In the genomic region with DNA sequence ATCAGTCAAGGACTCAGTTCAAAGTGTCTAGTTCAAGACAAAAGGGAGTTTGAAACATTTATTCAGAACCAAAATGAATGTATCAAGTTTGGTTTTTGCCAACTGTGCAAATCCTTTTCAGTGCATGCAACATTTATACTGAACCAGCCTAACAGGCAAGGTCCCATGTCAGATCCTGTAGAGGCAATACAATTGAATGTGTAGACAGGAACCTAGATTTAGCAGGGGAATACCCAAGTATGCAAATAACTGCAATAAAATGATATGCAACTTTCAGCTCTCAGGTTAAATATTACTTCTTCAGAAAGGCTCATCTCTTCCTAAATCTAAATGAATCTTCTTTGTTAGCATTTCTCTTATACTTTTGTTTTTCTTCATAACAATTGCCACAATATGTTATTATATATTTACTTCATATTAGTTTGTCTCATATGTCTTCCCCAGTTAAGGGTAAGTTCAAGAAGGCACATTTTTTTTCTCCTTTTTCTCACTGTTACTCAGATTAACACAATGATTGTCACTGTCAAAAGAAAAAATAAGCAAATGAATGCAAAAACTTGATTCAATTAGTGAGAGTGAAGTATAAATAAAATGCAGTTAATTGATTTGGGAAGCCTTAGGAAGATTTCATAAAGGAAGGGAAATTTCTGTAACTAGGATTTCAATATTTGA, we compare ENCODE assay signal across 10 cellular contexts.
DNase-seq lines count a peak whose midpoint lies in the region; ATAC-seq and TF ChIP-seq lines count a peak whose summit lies in the region.
"Had no signal": no experiment of that assay in that cellular context is flagged by ENCODE, and none has a peak within 500 bp of the region (broad histone marks: within the 10 kb centered on the region; RNA-seq: fewer than 3 reads in every experiment).

No MANE protein-coding gene starts in this region.

- POLR2A ChIA-PET in A673 (lab: Charles Lee; ENCODE audit: low non-redundant PET) = no interaction called here
- POLR2A ChIA-PET in CD8-positive, alpha-beta memory T cell (lab: Charles Lee) = no interaction called here

- no peaks in the 10 kb centered on the region for H3K27me3 Mint-ChIP-seq in CD8-positive, alpha-beta memory T cell

- no peak for TF ChIP-seq CTCF in A673 (conservative IDR thresholded peaks at IDR 0.05; ENCODE audit: low read depth, low read length)

- peaks cover 17% of the 10 kb centered on the region for H3K4me1 ChIP-seq in A673 (ENCODE audit: insufficient read depth, low read length, poor library complexity, severe bottlenecking)
- peaks cover 3% of the 10 kb centered on the region for H3K4me1 ChIP-seq in CD8-positive, alpha-beta memory T cell (ENCODE audit: insufficient read depth, low read length)
- H3K4me1 ChIP-seq: BE2C had no signal

- no peaks in the 10 kb centered on the region for H3K9me3 ChIP-seq in A673 (ENCODE audit: low read depth, low read length, poor library complexity, severe bottlenecking)
- H3K9me3 ChIP-seq in CD8-positive, alpha-beta memory T cell (ENCODE audit: low read length) = no peaks in the 10 kb centered on the region
- H3K9me3 ChIP-seq: BE2C had no signal

- no peak overlapping the region for H3K27ac Mint-ChIP-seq in CD8-positive, alpha-beta memory T cell

- H3K27me3 ChIP-seq in A673 (replicated peaks; ENCODE audit: insufficient read depth, low read depth, low read length, poor library complexity) = no peaks in the 10 kb centered on the region
- H3K27me3 ChIP-seq in CD8-positive, alpha-beta memory T cell (ENCODE audit: insufficient read depth, low read length, poor library complexity, severe bottlenecking) = no peaks in the 10 kb centered on the region
- H3K27me3 ChIP-seq: BE2C had no signal

- peaks cover 24 to 28% (median 26%) of the 10 kb centered on the region in 3 donors for H3K4me1 Mint-ChIP-seq in CD8-positive, alpha-beta memory T cell

- peaks cover 0 to 4% (median 0%) of the 10 kb centered on the region in 3 donors for H3K36me3 Mint-ChIP-seq in CD8-positive, alpha-beta memory T cell

- no TSS peak for BruUV-seq in A673 (replicated peaks; lab: Mats Ljungman, UMichigan)

- no peak overlapping the region for H3K27ac ChIP-seq in A673 (ENCODE audit: low read depth, low read length, poor library complexity, severe bottlenecking)
- H3K27ac ChIP-seq in CD8-positive, alpha-beta memory T cell (ENCODE audit: low read depth, low read length) = no peak overlapping the region
- H3K27ac ChIP-seq: VCaP had no signal

- H3K4me3 Mint-ChIP-seq in CD8-positive, alpha-beta memory T cell = no peak overlapping the region

- ATAC-seq in GM19324 (IDR thresholded peaks at IDR 0.05; ENCODE audit: low FRiP score, unreplicated experiment) (peak; percentile 87), HG02840 (IDR thresholded peaks at IDR 0.05; ENCODE audit: low FRiP score, unreplicated experiment) (peak; percentile 99)

- peak; percentile 36 for DNase-seq in A673 (ENCODE audit: low spot score)
- DNase-seq in HuH-7 (ENCODE audit: low spot score) = peak; percentile 6
- DNase-seq in SK-N-DZ (ENCODE audit: low spot score) = no peak
- DNase-seq in effector CD8-positive, alpha-beta T cell (lab: John Stamatoyannopoulos, UW) = no peak
- no peak for DNase-seq in NCI-H774 (lab: John Stamatoyannopoulos, UW)
- DNase-seq in CD8-positive, alpha-beta memory T cell = no peak
- DNase-seq: BE2C had no signal

- CTCF ChIA-PET in A673 (lab: Charles Lee) = no interaction called here
- CTCF ChIA-PET in CD8-positive, alpha-beta memory T cell (lab: Charles Lee) = interaction anchor here (1.2 kb wide), 1 partner anchor 19 kb away, joined by 3 read pairs; no protein-coding TSS in a partner anchor

- intact Hi-C loops in A673 (cut with micrococcal nuclease; ENCODE audit: unreplicated experiment) = no loop called here

- H3K4me3 ChIP-seq in A673 (ENCODE audit: low read depth, low read length, poor library complexity, severe bottlenecking) = no peak overlapping the region
- H3K4me3 ChIP-seq in CD8-positive, alpha-beta memory T cell (ENCODE audit: low read length) = no peak overlapping the region

- no peaks in the 10 kb centered on the region for H3K36me3 ChIP-seq in A673 (ENCODE audit: insufficient read depth, low read length, poor library complexity, severe bottlenecking)
- no peaks in the 10 kb centered on the region for H3K36me3 ChIP-seq in CD8-positive, alpha-beta memory T cell (ENCODE audit: insufficient read depth, low read length)
- H3K36me3 ChIP-seq: BE2C had no signal

- H3K9me3 Mint-ChIP-seq in CD8-positive, alpha-beta memory T cell = peaks cover 0 to 3% (median 0%) of the 10 kb centered on the region in 5 donors

Comparison
In these comparisons a context has a peak if more than half of its experiments do, and no peak if none do; other contexts are left out.
1. DNase-seq: peak in A673 (single experiment) and HuH-7 (single experiment); none in SK-N-DZ (single experiment), effector CD8-positive, alpha-beta T cell (single experiment), NCI-H774 (single experiment) and CD8-positive, alpha-beta memory T cell (0 of 5).